In the genomic region with DNA sequence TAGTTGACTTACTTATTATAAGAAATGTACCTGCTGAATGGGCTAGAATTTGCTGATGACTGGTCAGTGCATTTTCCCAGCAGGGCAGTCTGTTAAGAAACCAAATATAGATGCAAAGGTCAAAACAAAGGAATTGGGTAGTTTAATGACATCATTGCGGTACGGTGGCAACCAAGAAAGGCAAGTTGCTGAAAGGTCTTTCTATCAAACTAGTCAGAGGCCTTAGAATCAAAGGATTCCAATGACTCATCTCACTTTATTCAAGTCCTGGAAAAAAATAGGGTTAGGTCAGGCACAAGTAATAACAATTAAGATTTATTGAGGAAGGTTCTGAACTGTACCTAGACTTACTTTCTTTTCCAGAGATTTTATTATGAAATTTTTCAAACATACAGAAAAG, we compare ENCODE assay signal across 17 cellular contexts.
DNase-seq lines count a peak whose midpoint lies in the region; ATAC-seq, FAIRE-seq and TF ChIP-seq lines count a peak whose summit lies in the region.
"Had no signal": no experiment of that assay in that cellular context is flagged by ENCODE, and none has a peak within 500 bp of the region (broad histone marks: within the 10 kb centered on the region; RNA-seq: fewer than 3 reads in every experiment).

No MANE protein-coding gene starts in this region.

- TF ChIP-seq CTCF in bronchial epithelial cell (IDR thresholded peaks at IDR 0.05; ENCODE audit: insufficient read depth, low read length, severe bottlenecking) = no peak
- TF ChIP-seq CTCF in omental fat pad (IDR thresholded peaks at IDR 0.05) = no peak

- intact Hi-C loops in posterior vena cava (cut with DNase I) = no loop called here

- FAIRE-seq in bronchial epithelial cell (lab: Jason Lieb, UNC) (no peak), frontal cortex (lab: Jason Lieb, UNC) (no peak)
- FAIRE-seq: colon had no signal

- in situ Hi-C loops in Caki2 (cut with HindIII; ENCODE audit: low pct_unique_long_range_greater_than_20kb, low sequenced_read_pairs) = no loop called here

- H3K36me3 ChIP-seq in bronchial epithelial cell (ENCODE audit: control insufficient read depth, insufficient read depth, low read length) = no peaks in the 10 kb centered on the region

- H3K4me3 ChIP-seq in bronchial epithelial cell (ENCODE audit: low read depth, low read length) = no peak overlapping the region

- ATAC-seq in omental fat pad (ENCODE audit: low FRiP score) = no peak
- ATAC-seq: activated naive CD8-positive, alpha-beta T cell treated with anti-CD3 and anti-CD28 coated beads, Interleukin-2, amount 50 U/mL, for 24 hours; stimulated activated naive CD8-positive, alpha-beta T cell treated with anti-CD3 and anti-CD28 coated beads, Interleukin-15, Interleukin-2, amounts not matched to agents 100 U/mL and 50 U/mL, for 24 hours had no signal

- no peaks in the 10 kb centered on the region for H3K27me3 ChIP-seq in bronchial epithelial cell (ENCODE audit: control insufficient read depth, insufficient read depth, low read length)

- DNase-seq in Caki2 (ENCODE audit: low read depth) = peak; percentile 22
- DNase-seq in NCI-H226 = peak; percentile 64
- DNase-seq in bronchial epithelial cell (ENCODE audit: low read depth) = peak; percentile 35
- DNase-seq in kidney glomerular epithelial cell (lab: John Stamatoyannopoulos, UW) = peak; percentile 13
- no peak for DNase-seq in frontal cortex (ENCODE audit: low spot score in 2 of 2)
- no peak for DNase-seq in nucleus accumbens (lab: John Stamatoyannopoulos, UW)
- no peak for DNase-seq in posterior vena cava (ENCODE audit: low spot score)
- no peak for DNase-seq in omental fat pad (ENCODE audit: low spot score)
- DNase-seq: activated CD4-positive, alpha-beta memory T cell treated with anti-CD3 and anti-CD28 coated beads, Interleukin-2, amount 10 ng/mL, durations not matched to agents 7 days and 5 days; activated naive CD8-positive, alpha-beta T cell treated with anti-CD3 and anti-CD28 coated beads, Interleukin-2, amount 50 U/mL, for 24 hours; activated T-cell treated with anti-CD3 and anti-CD28 coated beads, Interleukin-2, amount 50 U/mL, for 48 hours; COR-L47; hypothalamus; NCI-H1436 treated with DMSO at 0.1 percent for 48 hours; stimulated activated CD4-positive, alpha-beta T cell treated with anti-CD3 and anti-CD28 coated beads, Interleukin-12 subunit alpha, Interleukin-12 subunit beta, amount 100 ng/mL, for 4 hours; stimulated activated naive CD8-positive, alpha-beta T cell treated with anti-CD3 and anti-CD28 coated beads, Interleukin-15, Interleukin-2, amounts not matched to agents 100 U/mL and 50 U/mL, for 24 hours had no signal

Comparison
In these comparisons a context has a peak if more than half of its experiments do, and no peak if none do; other contexts are left out.
1. DNase-seq: peak in Caki2 (single experiment), NCI-H226 (single experiment), bronchial epithelial cell (single experiment) and kidney glomerular epithelial cell (single experiment); none in frontal cortex (0 of 2), nucleus accumbens (0 of 56), posterior vena cava (single experiment) and omental fat pad (single experiment).